ENCODE assay signal across 14 cellular contexts in the genomic region with DNA sequence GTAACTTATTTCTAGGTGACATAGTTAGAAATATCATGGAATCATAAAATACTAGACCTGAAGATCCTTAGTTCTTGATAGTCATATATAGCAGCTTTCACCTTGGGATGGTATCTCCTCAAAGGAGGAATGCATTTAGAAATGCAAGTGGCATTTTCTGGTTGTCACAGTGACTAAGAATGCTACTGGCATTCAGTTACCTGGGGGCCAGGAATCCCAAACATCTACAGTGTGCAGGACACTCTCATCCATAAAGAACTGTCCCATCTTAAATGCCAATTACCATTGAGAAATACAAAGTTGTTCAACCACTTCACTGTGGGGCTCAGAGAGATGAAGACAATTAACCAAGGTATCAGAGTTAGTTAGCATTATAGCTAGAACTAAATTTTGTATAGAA. TPM values are rescaled to one million over a fixed set of nuclear protein-coding genes. Genes with fewer than 3 reads are reported as not detected.
A peak's percentile ranks its signal among the peaks of the same experiment; 100 is the strongest.
DNase-seq lines count a peak whose midpoint lies in the region; ATAC-seq and TF ChIP-seq lines count a peak whose summit lies in the region.
"Had no signal": no experiment of that assay in that cellular context is flagged by ENCODE, and none has a peak within 500 bp of the region (broad histone marks: within the 10 kb centered on the region; RNA-seq: fewer than 3 reads in every experiment).

No MANE protein-coding gene starts in this region.

- H3K4me1 Mint-ChIP-seq in GM23338 (peaks cover 14% of the 10 kb centered on the region; the same call in 2 of the 3 replicates), WTC11 (peaks cover 23% of the 10 kb centered on the region)

- no peaks in the 10 kb centered on the region for H4K20me1 ChIP-seq in GM23338 (replicated peaks; ENCODE audit: insufficient read depth)

- no peak overlapping the region for H2BK5ac ChIP-seq in mesenchymal stem cell (ENCODE audit: low read depth, low read length, poor library complexity, severe bottlenecking)

- no peak overlapping the region for H4K8ac ChIP-seq in mesenchymal stem cell (ENCODE audit: low read length)

- no peaks in the 10 kb centered on the region for H3K79me2 ChIP-seq in GM23338 (replicated peaks; ENCODE audit: insufficient read depth)

- no peaks in the 10 kb centered on the region for H3K27me3 ChIP-seq in GM23338 (ENCODE audit: insufficient read depth)
- no peaks in the 10 kb centered on the region for H3K27me3 ChIP-seq in mesenchymal stem cell (ENCODE audit: control insufficient read depth in 1 of 2, insufficient read depth in 1 of 2, low read length in 2 of 2)

- no peaks in the 10 kb centered on the region for H3K9me3 Mint-ChIP-seq in GM23338
- H3K9me3 Mint-ChIP-seq in WTC11 = no peaks in the 10 kb centered on the region
- H3K9me3 Mint-ChIP-seq: CD4-positive, alpha-beta T cell had no signal

- no peak overlapping the region for H3K23ac ChIP-seq in mesenchymal stem cell (ENCODE audit: low read length in 2 of 2)

- POLR2A ChIA-PET in WTC11 (lab: Charles Lee) = no interaction called here

- no peak for ATAC-seq in GM23338
- ATAC-seq in WTC11 = peak; percentile 59
- no peak for ATAC-seq in GM21423 (IDR thresholded peaks at IDR 0.05; ENCODE audit: unreplicated experiment)
- no peak for ATAC-seq in HG02885 (IDR thresholded peaks at IDR 0.05; ENCODE audit: poor library complexity, unreplicated experiment)
- ATAC-seq in GM18502 (IDR thresholded peaks at IDR 0.05; ENCODE audit: poor library complexity, unreplicated experiment) = no peak
- ATAC-seq: GM12878 had no signal

- H3K4me2 ChIP-seq in GM23338 = no peak overlapping the region
- no peak overlapping the region for H3K4me2 ChIP-seq in mesenchymal stem cell (ENCODE audit: low read length, poor library complexity, severe bottlenecking)

- H3K14ac ChIP-seq in mesenchymal stem cell (ENCODE audit: low read length in 2 of 2) = no peak overlapping the region

- no peak overlapping the region for H2BK120ac ChIP-seq in mesenchymal stem cell (ENCODE audit: low read depth, low read length)

- no peaks in the 10 kb centered on the region for H3K36me3 Mint-ChIP-seq in GM23338 (ENCODE audit: low read depth)
- no peaks in the 10 kb centered on the region for H3K36me3 Mint-ChIP-seq in WTC11

- CTCF ChIA-PET in WTC11 (lab: Charles Lee) = interaction anchor here (0.6 to 3.5 kb wide), 2 partner anchors 11 to 320 kb away, joined by 3 to 13 read pairs; no protein-coding TSS in a partner anchor

- no peak for TF ChIP-seq EP300 in Ishikawa (IDR thresholded peaks at IDR 0.05; ENCODE audit: borderline replicate concordance)

- no peak for TF ChIP-seq RAD21 in Ishikawa (IDR thresholded peaks at IDR 0.05; ENCODE audit: low read depth)

- H3K27me3 Mint-ChIP-seq in GM23338 (ENCODE audit: insufficient read depth, low read depth, poor library complexity) (no peaks in the 10 kb centered on the region), WTC11 (ENCODE audit: low read depth) (no peaks in the 10 kb centered on the region)
- H3K27me3 Mint-ChIP-seq: CD4-positive, alpha-beta T cell had no signal

- H3K4me3 Mint-ChIP-seq in GM23338 (no peak overlapping the region), WTC11 (no peak overlapping the region)
- H3K4me3 Mint-ChIP-seq: B cell; CD4-positive, alpha-beta T cell had no signal

- H3K4me3 ChIP-seq in GM23338 (no peak overlapping the region), mesenchymal stem cell (ENCODE audit: insufficient read depth in 1 of 2, low read depth in 1 of 2, low read length in 2 of 2) (no peak overlapping the region)
- H3K4me3 ChIP-seq: GM12878 had no signal

- no peak overlapping the region for H2BK12ac ChIP-seq in mesenchymal stem cell (ENCODE audit: low read length in 2 of 2)

- H3K27ac ChIP-seq in GM23338 (ENCODE audit: low read depth) (no peak overlapping the region), mesenchymal stem cell (ENCODE audit: low read length, poor library complexity, severe bottlenecking) (no peak overlapping the region)

- peak overlapping the region; percentile 65 for H2AK5ac ChIP-seq in mesenchymal stem cell (ENCODE audit: low read length, severe bottlenecking)

- no peaks in the 10 kb centered on the region for H3K9me2 ChIP-seq in GM23338 (ENCODE audit: insufficient read depth)

- H3K18ac ChIP-seq in mesenchymal stem cell (ENCODE audit: low read depth in 1 of 2, low read length in 2 of 2) = no peak overlapping the region

- no peaks in the 10 kb centered on the region for H3F3A ChIP-seq in GM23338 (replicated peaks; ENCODE audit: low read depth)

- TF ChIP-seq CTCF in GM23338 (conservative IDR thresholded peaks at IDR 0.05; ENCODE audit: low read depth in 2 of 2) (no peak), WTC11 (IDR thresholded peaks at IDR 0.05) (no peak)

- H3K9me3 ChIP-seq in mesenchymal stem cell (ENCODE audit: control insufficient read depth, low read length) = no peaks in the 10 kb centered on the region

- no peak overlapping the region for H2AFZ ChIP-seq in GM23338
- H2AFZ ChIP-seq in mesenchymal stem cell (ENCODE audit: low read depth, low read length) = no peak overlapping the region

- no peak overlapping the region for H3K27ac Mint-ChIP-seq in GM23338
- H3K27ac Mint-ChIP-seq in WTC11 = no peak overlapping the region
- H3K27ac Mint-ChIP-seq: B cell; CD4-positive, alpha-beta T cell had no signal

- peak; percentile 40 for DNase-seq in GM23338 (ENCODE audit: low spot score)
- no peak for DNase-seq in WTC11 (ENCODE audit: low spot score)
- no peak for DNase-seq in mesenchymal stem cell
- no peak for DNase-seq in NCI-H526 treated with DMSO at 0.1 percent for 48 hours (lab: John Stamatoyannopoulos, UW)
- DNase-seq: C1 segment of cervical spinal cord; Calu3; CD4-positive, alpha-beta T cell; DMS 273 treated with DMSO at 0.1 percent for 48 hours had no signal

- H3K36me3 ChIP-seq in GM23338 (ENCODE audit: insufficient read depth) (no peaks in the 10 kb centered on the region), mesenchymal stem cell (ENCODE audit: control insufficient read depth in 1 of 2, insufficient read depth in 2 of 2, low read depth in 1 of 2, low read length in 2 of 2) (no peaks in the 10 kb centered on the region)

- no peaks in the 10 kb centered on the region for H3K79me1 ChIP-seq in mesenchymal stem cell (replicated peaks; ENCODE audit: low read length, poor library complexity, severe bottlenecking)

- no peak overlapping the region for H4K91ac ChIP-seq in mesenchymal stem cell (ENCODE audit: low read length)

- H3K4ac ChIP-seq in mesenchymal stem cell (ENCODE audit: low read depth in 1 of 2, low read length in 2 of 2) = no peak overlapping the region

- no peak overlapping the region for H2BK15ac ChIP-seq in mesenchymal stem cell (ENCODE audit: low read depth, poor library complexity, severe bottlenecking)

- no peak overlapping the region for H3K9ac ChIP-seq in mesenchymal stem cell (ENCODE audit: low read length)

- H3K4me1 ChIP-seq in GM23338 (ENCODE audit: insufficient read depth) = 0 out of 2 replicates have a peak, but pooled peaks cover 3% of the 10 kb centered on the region
- H3K4me1 ChIP-seq in mesenchymal stem cell (ENCODE audit: control insufficient read depth, insufficient read depth, low read depth, low read length) = peaks cover 3% of the 10 kb centered on the region

TF ChIP-seq in GM23338, 12 proteins besides CTCF, POLR2A, EP300 and RAD21:
- TF ChIP-seq ZNF114 (CRISPR knock-in tag; IDR thresholded peaks at IDR 0.05) = no peak
- TF ChIP-seq EZH2 (IDR thresholded peaks at IDR 0.05; ENCODE audit: low read depth, unreplicated experiment) = no peak
- no peak for TF ChIP-seq ZNF331 (CRISPR knock-in tag; IDR thresholded peaks at IDR 0.05; ENCODE audit: low read depth)

TF ChIP-seq in Ishikawa, 13 proteins besides CTCF, POLR2A, EP300 and RAD21:
- TF ChIP-seq CEBPB (IDR thresholded peaks at IDR 0.05) (no peak), TEAD4 (IDR thresholded peaks at IDR 0.05) (peak; percentile 51)

TF ChIP-seq in WTC11, 78 proteins besides CTCF, POLR2A, EP300 and RAD21:
- TF ChIP-seq, protein P1, sequence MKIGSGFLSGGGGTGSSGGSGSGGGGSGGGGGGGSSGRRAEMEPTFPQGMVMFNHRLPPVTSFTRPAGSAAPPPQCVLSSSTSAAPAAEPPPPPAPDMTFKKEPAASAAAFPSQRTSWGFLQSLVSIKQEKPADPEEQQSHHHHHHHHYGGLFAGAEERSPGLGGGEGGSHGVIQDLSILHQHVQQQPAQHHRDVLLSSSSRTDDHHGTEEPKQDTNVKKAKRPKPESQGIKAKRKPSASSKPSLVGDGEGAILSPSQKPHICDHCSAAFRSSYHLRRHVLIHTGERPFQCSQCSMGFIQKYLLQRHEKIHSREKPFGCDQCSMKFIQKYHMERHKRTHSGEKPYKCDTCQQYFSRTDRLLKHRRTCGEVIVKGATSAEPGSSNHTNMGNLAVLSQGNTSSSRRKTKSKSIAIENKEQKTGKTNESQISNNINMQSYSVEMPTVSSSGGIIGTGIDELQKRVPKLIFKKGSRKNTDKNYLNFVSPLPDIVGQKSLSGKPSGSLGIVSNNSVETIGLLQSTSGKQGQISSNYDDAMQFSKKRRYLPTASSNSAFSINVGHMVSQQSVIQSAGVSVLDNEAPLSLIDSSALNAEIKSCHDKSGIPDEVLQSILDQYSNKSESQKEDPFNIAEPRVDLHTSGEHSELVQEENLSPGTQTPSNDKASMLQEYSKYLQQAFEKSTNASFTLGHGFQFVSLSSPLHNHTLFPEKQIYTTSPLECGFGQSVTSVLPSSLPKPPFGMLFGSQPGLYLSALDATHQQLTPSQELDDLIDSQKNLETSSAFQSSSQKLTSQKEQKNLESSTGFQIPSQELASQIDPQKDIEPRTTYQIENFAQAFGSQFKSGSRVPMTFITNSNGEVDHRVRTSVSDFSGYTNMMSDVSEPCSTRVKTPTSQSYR (CRISPR knock-in tag; IDR thresholded peaks at IDR 0.05) = no peak
- no peak for TF ChIP-seq ZNF317 (CRISPR knock-in tag; IDR thresholded peaks at IDR 0.05; ENCODE audit: borderline replicate concordance, low read depth)
- TF ChIP-seq, protein P2, sequence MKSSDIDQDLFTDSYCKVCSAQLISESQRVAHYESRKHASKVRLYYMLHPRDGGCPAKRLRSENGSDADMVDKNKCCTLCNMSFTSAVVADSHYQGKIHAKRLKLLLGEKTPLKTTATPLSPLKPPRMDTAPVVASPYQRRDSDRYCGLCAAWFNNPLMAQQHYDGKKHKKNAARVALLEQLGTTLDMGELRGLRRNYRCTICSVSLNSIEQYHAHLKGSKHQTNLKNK (CRISPR knock-in tag; IDR thresholded peaks at IDR 0.05) = no peak
- TF ChIP-seq SMAD3 (CRISPR knock-in tag; IDR thresholded peaks at IDR 0.05; ENCODE audit: borderline replicate concordance) = no peak
- TF ChIP-seq, protein P3, sequence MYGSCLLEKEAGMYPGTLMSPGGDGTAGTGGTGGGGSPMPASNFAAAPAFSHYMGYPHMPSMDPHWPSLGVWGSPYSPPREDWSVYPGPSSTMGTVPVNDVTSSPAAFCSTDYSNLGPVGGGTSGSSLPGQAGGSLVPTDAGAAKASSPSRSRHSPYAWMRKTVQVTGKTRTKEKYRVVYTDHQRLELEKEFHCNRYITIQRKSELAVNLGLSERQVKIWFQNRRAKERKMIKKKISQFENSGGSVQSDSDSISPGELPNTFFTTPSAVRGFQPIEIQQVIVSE (CRISPR knock-in tag; IDR thresholded peaks at IDR 0.05; ENCODE audit: borderline replicate concordance) = no peak
- TF ChIP-seq SP1 (CRISPR knock-in tag; conservative IDR thresholded peaks at IDR 0.05) = no peak

RNA-seq across cellular contexts. Expression of a gene that starts 36.7 kb away (rescaled TPM):
- total RNA-seq in GM23338 (2014; rRNA removed; shearing (Covaris generic)) = 0.04 and 0.07 TPM in 2 replicates
- polyA plus RNA-seq in GM23338 (2016; fragmentation: Nextera tagmentation; extraction: Ambion mirVana) = not detected in 2 replicates
- 0.09 to 0.16 TPM (median 0.14 TPM) in 3 replicates for total RNA-seq in WTC11 (2021)
- 0.08 TPM for polyA plus RNA-seq in mesenchymal stem cell (2013, experiment 1 of 2)
- 0.04 TPM for polyA plus RNA-seq in mesenchymal stem cell (2013, experiment 2 of 2)
- total RNA-seq: B cell had no signal
